13 cellular contexts compared by ENCODE assay signal in the genomic region with DNA sequence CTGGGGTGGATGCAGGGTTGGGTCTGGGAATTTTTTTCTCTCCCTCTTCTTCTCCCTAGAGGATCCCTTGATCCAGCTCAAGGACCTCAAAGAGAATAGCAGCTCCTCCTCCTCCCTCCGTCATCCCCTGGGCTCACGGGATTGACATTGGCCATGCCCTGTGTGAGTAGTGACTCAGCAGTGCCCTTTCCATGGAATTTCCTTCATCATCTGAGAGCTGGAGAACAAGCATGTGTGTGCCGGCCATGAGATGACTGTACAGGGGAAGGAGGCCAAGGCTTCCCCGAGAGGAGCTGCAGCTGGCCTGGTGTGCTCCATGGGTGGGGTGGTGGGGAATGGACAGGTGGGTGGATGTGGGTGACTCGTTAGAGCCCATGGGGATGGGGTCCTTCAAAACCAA. TPM values are rescaled to one million over a fixed set of nuclear protein-coding genes. Genes with fewer than 3 reads are reported as not detected.
DNase-seq lines count a peak whose midpoint lies in the region; ATAC-seq and TF ChIP-seq lines count a peak whose summit lies in the region.
"Had no signal": no experiment of that assay in that cellular context is flagged by ENCODE, and none has a peak within 500 bp of the region (broad histone marks: within the 10 kb centered on the region; RNA-seq: fewer than 3 reads in every experiment).

No MANE protein-coding gene starts in this region.

- no peak overlapping the region for H3K4me3 ChIP-seq in astrocyte of the cerebellum (ENCODE audit: low read depth, low read length)
- H3K4me3 ChIP-seq: pancreas, uterus had no signal

- ATAC-seq in HG03432 (IDR thresholded peaks at IDR 0.05; ENCODE audit: unreplicated experiment): no peak
- ATAC-seq in HG03108 (IDR thresholded peaks at IDR 0.05; ENCODE audit: unreplicated experiment): no peak
- ATAC-seq in GM21515 (IDR thresholded peaks at IDR 0.05; ENCODE audit: unreplicated experiment): no peak
- ATAC-seq: pancreas had no signal

- DNase-seq in A172 (ENCODE audit: low spot score) (peak; percentile 55), HS-5 (ENCODE audit: low read depth) (peak; percentile 83), astrocyte of the cerebellum (ENCODE audit: low read depth) (peak; percentile 38), glomerular endothelial cell (ENCODE audit: extremely low read depth, low read depth, low spot score) (peak; percentile 58), NCI-H524 treated with DMSO at 0.1 percent for 48 hours (lab: John Stamatoyannopoulos, UW) (no peak)
- DNase-seq: activated CD8-positive, alpha-beta memory T cell treated with anti-CD3 and anti-CD28 coated beads for 24 hours; OCI-M1; pancreas; T1000; uterus had no signal

- TF ChIP-seq CTCF in astrocyte of the cerebellum (IDR thresholded peaks at IDR 0.05; ENCODE audit: low read depth, low read length, missing control alignments): no peak

- in situ Hi-C loops in astrocyte of the cerebellum (cut with HindIII; ENCODE audit: low sequenced_read_pairs): no loop called here

RNA-seq across cellular contexts. Expression of a gene that starts 8.9 kb away (rescaled TPM):
- 0.57 TPM in 1 of 2 replicates, not detected in the other for total RNA-seq in A172 (2014; rRNA removed; shearing (Covaris generic))
- total RNA-seq in glomerular endothelial cell: 40.4 and 54.1 TPM in 2 replicates

Comparison
In these comparisons a context has a peak if more than half of its experiments do, and no peak if none do; other contexts are left out.
1. RNA of a gene that starts 8.9 kb away (total RNA-seq): 40.4 to 54.1 TPM in glomerular endothelial cell; 0.57 TPM in A172; every median in the first group is over 10 times any median in the second.